Comparison of ENCODE assay signal across 29 cellular contexts in genomic region chr2:116269040-116269439, GRCh38.
"Had no signal": no experiment of that assay in that cellular context is flagged by ENCODE, and none has a peak within 500 bp of the region (broad histone marks: within the 10 kb centered on the region; RNA-seq: fewer than 3 reads in every experiment).

No MANE protein-coding gene starts in this region.

- DNase-seq: stimulated activated CD4-positive, alpha-beta T cell treated with anti-CD3 and anti-CD28 coated beads, Interleukin-2, amount 100 ng/mL, for 48 hours; stimulated activated CD4-positive, alpha-beta T cell treated with anti-CD3 and anti-CD28 coated beads, Interleukin-4, amount 100 ng/mL, for 1 hour; stimulated activated CD4-positive, alpha-beta T cell treated with anti-CD3 and anti-CD28 coated beads, Interleukin-4, amount 100 ng/mL, for 24 hours; stimulated activated CD4-positive, alpha-beta T cell treated with anti-CD3 and anti-CD28 coated beads, Interleukin-4, amount 100 ng/mL, for 4 hours; stimulated activated CD8-positive, alpha-beta memory T cell treated with anti-CD3 and anti-CD28 coated beads, Interleukin-4, amount 100 ng/mL, for 48 hours; stimulated activated naive B cell treated with anti-CD40 and anti-IgM and Interleukin-4, amounts not matched to agents 10 μg/mL and 1 μg/mL and 100 μg/mL, for 72 hours; stimulated activated naive CD4-positive, alpha-beta T cell; stimulated activated naive CD4-positive, alpha-beta T cell treated with Interleukin-2 at 50 U/mL for 16 hours; stimulated activated naive CD8-positive, alpha-beta T cell treated with anti-CD3 and anti-CD28 coated beads, Interleukin-15, amount 100 ng/mL, for 72 hours; stimulated activated naive CD8-positive, alpha-beta T cell treated with anti-CD3 and anti-CD28 coated beads, Interleukin-15, Interleukin-2, amounts not matched to agents 100 U/mL and 50 U/mL, for 24 hours; stomach; substantia nigra; testis; thyroid gland; tibial artery; transverse colon; trophoblast cell; upper lobe of right lung; uterus had no signal

- H3K4me3 Mint-ChIP-seq: stimulated activated effector memory CD8-positive, alpha-beta T cell treated with anti-CD3 and anti-CD28 coated beads, Interleukin-12 subunit alpha, Interleukin-12 subunit beta, amount 100 ng/mL, for 72 hours; stimulated activated memory B cell treated with anti-CD40 and anti-IgM and Interleukin-4, amounts not matched to agents 10 μg/mL and 1 μg/mL and 100 μg/mL, for 72 hours; stimulated activated naive B cell treated with anti-CD40 and anti-IgM and Interleukin-4, amounts not matched to agents 10 μg/mL and 1 μg/mL and 100 μg/mL, for 72 hours; stimulated activated naive CD8-positive, alpha-beta T cell treated with anti-CD3 and anti-CD28 coated beads, Interleukin-15, amount 100 ng/mL, for 72 hours; stimulated activated naive CD8-positive, alpha-beta T cell treated with anti-CD3 and anti-CD28 coated beads, Interleukin-15, Interleukin-2, amounts not matched to agents 100 ng/mL and 50 ng/mL, for 24 hours; type B pancreatic cell had no signal

- FAIRE-seq: urothelium cell line had no signal

- H3K36me3 Mint-ChIP-seq: stimulated activated effector memory CD8-positive, alpha-beta T cell treated with anti-CD3 and anti-CD28 coated beads, Interleukin-12 subunit alpha, Interleukin-12 subunit beta, amount 100 ng/mL, for 72 hours; stimulated activated memory B cell treated with anti-CD40 and anti-IgM and Interleukin-4, amounts not matched to agents 10 μg/mL and 1 μg/mL and 100 μg/mL, for 72 hours; stimulated activated naive B cell treated with anti-CD40 and anti-IgM and Interleukin-4, amounts not matched to agents 10 μg/mL and 1 μg/mL and 100 μg/mL, for 72 hours; type B pancreatic cell had no signal

- H3K9me3 ChIP-seq: testis, thoracic aorta, thyroid gland, tibial artery, transverse colon, upper lobe of right lung, uterus, vagina had no signal

- H3K9me3 Mint-ChIP-seq: type B pancreatic cell had no signal

- ATAC-seq: stimulated activated effector memory CD8-positive, alpha-beta T cell treated with anti-CD3 and anti-CD28 coated beads, Interleukin-12 subunit alpha, Interleukin-12 subunit beta, amount 100 ng/mL, for 72 hours; stimulated activated memory B cell treated with anti-CD40 and anti-IgM and Interleukin-4, amounts not matched to agents 10 μg/mL and 1 μg/mL and 100 μg/mL, for 72 hours; stimulated activated naive B cell treated with anti-CD40 and anti-IgM and Interleukin-4, amounts not matched to agents 10 μg/mL and 1 μg/mL and 100 μg/mL, for 72 hours; stimulated activated naive CD8-positive, alpha-beta T cell treated with anti-CD3 and anti-CD28 coated beads, Interleukin-15, amount 100 ng/mL, for 72 hours; stimulated activated naive CD8-positive, alpha-beta T cell treated with anti-CD3 and anti-CD28 coated beads, Interleukin-15, Interleukin-2, amounts not matched to agents 100 U/mL and 50 U/mL, for 24 hours; upper lobe of right lung had no signal

- H3K27ac ChIP-seq: stomach, suprapubic skin, testis, thoracic aorta, thyroid gland, tibial artery, tibial nerve, transverse colon, upper lobe of left lung, upper lobe of right lung, uterus, vagina had no signal

- H3K4me3 ChIP-seq: stomach, suprapubic skin, testis, thoracic aorta, thyroid gland, tibial artery, tibial nerve, transverse colon, upper lobe of left lung, upper lobe of right lung, uterus, vagina had no signal

- H3K27ac Mint-ChIP-seq: stimulated activated effector memory CD8-positive, alpha-beta T cell treated with anti-CD3 and anti-CD28 coated beads, Interleukin-12 subunit alpha, Interleukin-12 subunit beta, amount 100 ng/mL, for 72 hours; stimulated activated memory B cell treated with anti-CD40 and anti-IgM and Interleukin-4, amounts not matched to agents 10 μg/mL and 1 μg/mL and 100 μg/mL, for 72 hours; stimulated activated naive B cell treated with anti-CD40 and anti-IgM and Interleukin-4, amounts not matched to agents 10 μg/mL and 1 μg/mL and 100 μg/mL, for 72 hours; stimulated activated naive CD8-positive, alpha-beta T cell treated with anti-CD3 and anti-CD28 coated beads, Interleukin-15, amount 100 ng/mL, for 72 hours; stimulated activated naive CD8-positive, alpha-beta T cell treated with anti-CD3 and anti-CD28 coated beads, Interleukin-15, Interleukin-2, amounts not matched to agents 100 ng/mL and 50 ng/mL, for 24 hours; type B pancreatic cell had no signal

- H3K27me3 ChIP-seq: stomach, suprapubic skin, testis, thyroid gland, tibial artery, tibial nerve, transverse colon, upper lobe of left lung, upper lobe of right lung, uterus, vagina had no signal

- H3K27me3 Mint-ChIP-seq: stimulated activated memory B cell treated with anti-CD40 and anti-IgM and Interleukin-4, amounts not matched to agents 10 μg/mL and 1 μg/mL and 100 μg/mL, for 72 hours; stimulated activated naive B cell treated with anti-CD40 and anti-IgM and Interleukin-4, amounts not matched to agents 10 μg/mL and 1 μg/mL and 100 μg/mL, for 72 hours; stimulated activated naive CD8-positive, alpha-beta T cell treated with anti-CD3 and anti-CD28 coated beads, Interleukin-15, amount 100 ng/mL, for 72 hours; stimulated activated naive CD8-positive, alpha-beta T cell treated with anti-CD3 and anti-CD28 coated beads, Interleukin-15, Interleukin-2, amounts not matched to agents 100 ng/mL and 50 ng/mL, for 24 hours; type B pancreatic cell had no signal

- H3K4me1 ChIP-seq: stomach, suprapubic skin, testis, thyroid gland, tibial artery, tibial nerve, transverse colon, upper lobe of left lung, upper lobe of right lung, uterus, vagina had no signal

- H3K4me1 Mint-ChIP-seq: stimulated activated effector memory CD8-positive, alpha-beta T cell treated with anti-CD3 and anti-CD28 coated beads, Interleukin-12 subunit alpha, Interleukin-12 subunit beta, amount 100 ng/mL, for 72 hours; stimulated activated memory B cell treated with anti-CD40 and anti-IgM and Interleukin-4, amounts not matched to agents 10 μg/mL and 1 μg/mL and 100 μg/mL, for 72 hours; stimulated activated naive B cell treated with anti-CD40 and anti-IgM and Interleukin-4, amounts not matched to agents 10 μg/mL and 1 μg/mL and 100 μg/mL, for 72 hours; stimulated activated naive CD8-positive, alpha-beta T cell treated with anti-CD3 and anti-CD28 coated beads, Interleukin-15, amount 100 ng/mL, for 72 hours had no signal

- H3K36me3 ChIP-seq: stomach, suprapubic skin, thoracic aorta, thyroid gland, tibial artery, tibial nerve, transverse colon, upper lobe of left lung, upper lobe of right lung, uterus, vagina had no signal
